ENCODE assay signal across 8 cellular contexts in the genomic region with DNA sequence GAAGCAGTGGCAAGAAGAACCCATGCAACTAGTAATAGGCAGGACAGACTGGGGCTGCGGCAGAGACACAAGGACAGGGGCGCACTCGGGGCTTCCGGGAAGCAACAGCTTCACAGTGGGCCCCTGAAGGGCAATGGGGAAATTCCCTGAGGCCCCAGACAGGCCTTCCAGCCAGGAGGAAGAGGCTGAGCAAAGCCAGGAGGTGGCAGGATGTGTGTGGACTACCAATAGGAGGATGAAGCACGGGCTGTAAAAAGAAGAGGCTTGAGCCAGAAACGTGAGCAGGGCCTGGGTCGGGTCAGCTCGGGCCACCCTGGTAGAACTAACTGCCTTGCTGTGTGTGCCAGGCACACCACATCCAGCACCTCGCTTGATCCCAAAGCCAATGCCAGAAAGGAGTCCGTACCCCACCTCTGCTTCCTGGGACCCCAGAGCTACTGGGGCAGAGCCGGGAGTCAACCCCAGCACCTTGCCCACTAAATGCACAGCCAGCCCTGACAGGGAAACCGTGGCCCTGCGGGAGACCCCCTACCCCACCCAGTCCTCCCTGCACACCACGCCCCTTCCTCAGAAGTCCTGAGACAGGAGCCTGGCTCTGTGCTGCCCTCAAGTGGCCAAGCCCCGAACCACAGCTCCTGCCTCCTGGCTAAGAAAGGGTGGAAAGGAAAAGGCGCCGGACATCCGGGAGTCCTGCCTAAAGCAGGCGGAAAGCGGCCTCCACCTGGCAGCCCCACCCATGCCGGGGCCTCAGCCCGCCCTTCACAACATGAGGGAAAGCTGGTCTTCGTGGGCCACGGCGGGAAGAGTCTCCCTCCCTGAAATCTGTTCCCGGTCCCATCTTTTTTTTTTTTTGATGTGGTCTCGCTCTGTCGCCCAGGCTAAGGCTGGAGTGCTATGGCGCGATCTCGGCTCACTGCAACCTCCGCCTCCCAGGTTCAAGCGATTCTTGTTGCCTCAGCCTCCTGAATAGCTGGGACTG. TPM values are rescaled to one million over a fixed set of nuclear protein-coding genes. Genes with fewer than 3 reads are reported as not detected.
DNase-seq lines count a peak whose midpoint lies in the region; ATAC-seq and TF ChIP-seq lines count a peak whose summit lies in the region.

No MANE protein-coding gene starts in this region.

- intact Hi-C loops in activated B cell treated with CpG ODN at 0.5 μM for 24 hours (cut with micrococcal nuclease): loop anchor here (1.0 to 5.0 kb wide), 4 partner anchors 62 to 522 kb away; no protein-coding TSS in a partner anchor

- H3K4me1 Mint-ChIP-seq in activated B cell treated with CpG ODN at 0.5 μM for 24 hours: peaks cover 8% of the 10 kb centered on the region

- peak; percentile 98 for TF ChIP-seq CTCF in GM12873 (IDR thresholded peaks at IDR 0.05; ENCODE audit: insufficient read depth, low read depth, low read length, missing control alignments)
- peak; percentile 74 for TF ChIP-seq CTCF in activated B cell treated with CpG ODN at 0.5 μM for 24 hours (IDR thresholded peaks at IDR 0.05)
- peak; percentile 99 for TF ChIP-seq CTCF in cardiac fibroblast (IDR thresholded peaks at IDR 0.05; ENCODE audit: low read depth, low read length)
- TF ChIP-seq CTCF in kidney epithelial cell (IDR thresholded peaks at IDR 0.05; ENCODE audit: insufficient read depth, low read length, poor library complexity, severe bottlenecking): peak; percentile 98

- no peak overlapping the region for H3K27ac Mint-ChIP-seq in activated B cell treated with CpG ODN at 0.5 μM for 24 hours

- POLR2A ChIA-PET in activated B cell treated with CpG ODN at 0.5 μM for 24 hours (lab: Charles Lee): interaction anchor here (1.0 kb wide), 1 partner anchor 61 kb away, joined by 4 read pairs; no protein-coding TSS in a partner anchor

- H3K36me3 Mint-ChIP-seq in activated B cell treated with CpG ODN at 0.5 μM for 24 hours (ENCODE audit: low read depth): no peaks in the 10 kb centered on the region

- CTCF ChIA-PET in activated B cell treated with CpG ODN at 0.5 μM for 24 hours (lab: Charles Lee): interaction anchor here (0.7 to 1.8 kb wide), 14 partner anchors 9 to 423 kb away, joined by 3 to 47 read pairs (median 4); a partner anchor contains a TSS

- H3K9me3 Mint-ChIP-seq in activated B cell treated with CpG ODN at 0.5 μM for 24 hours: no peaks in the 10 kb centered on the region

- H3K4me3 ChIP-seq in cardiac fibroblast (replicated peaks in 1 of 2; ENCODE audit: low read depth in 2 of 2, low read length in 2 of 2) (peak overlapping the region in 1 of 2 donors; percentile 30), kidney epithelial cell (ENCODE audit: low read depth, low read length) (peak overlapping the region; percentile 14)

- peaks cover 2% of the 10 kb centered on the region for H3K27me3 Mint-ChIP-seq in activated B cell treated with CpG ODN at 0.5 μM for 24 hours

- H3K27me3 ChIP-seq in kidney epithelial cell (ENCODE audit: control insufficient read depth, insufficient read depth, low read length): no peaks in the 10 kb centered on the region

- DNase-seq in NCI-H2196 treated with DMSO at 0.1 percent for 48 hours (lab: John Stamatoyannopoulos, UW; ENCODE audit: unreplicated experiment): peak; percentile 54
- DNase-seq in activated B cell treated with CpG ODN at 0.5 μM for 24 hours: peak; percentile 71
- peak; percentile 82 to 83 for DNase-seq in cardiac fibroblast (ENCODE audit: low read depth in 2 of 2)
- DNase-seq in kidney epithelial cell (ENCODE audit: low read depth): no peak
- DNase-seq in stimulated activated CD4-positive, alpha-beta T cell treated with anti-CD3 and anti-CD28 coated beads, Interleukin-15, amount 100 ng/mL, for 24 hours: peak; percentile 88

- ATAC-seq in HG02981 (IDR thresholded peaks at IDR 0.05; ENCODE audit: unreplicated experiment) (peak; percentile 62), activated B cell treated with CpG ODN at 0.5 μM for 24 hours (ENCODE audit: low read depth) (peak; percentile 65), HG02970 (IDR thresholded peaks at IDR 0.05; ENCODE audit: low FRiP score, unreplicated experiment) (no peak)

- H3K36me3 ChIP-seq in kidney epithelial cell (ENCODE audit: control insufficient read depth, insufficient read depth, low read length): no peaks in the 10 kb centered on the region

- H3K4me3 Mint-ChIP-seq in activated B cell treated with CpG ODN at 0.5 μM for 24 hours: peak overlapping the region; percentile 68

RNA-seq across cellular contexts. Expression of a gene that starts 33.7 kb away (rescaled TPM):
- total RNA-seq in activated B cell treated with CpG ODN at 0.5 μM for 24 hours (0.38 TPM in 1 of 2 replicates, not detected in the other), kidney epithelial cell (26.9 and 30.9 TPM in 2 replicates)

Comparison
In these comparisons a context has a peak if more than half of its experiments do, and no peak if none do; other contexts are left out.
1. RNA of a gene that starts 33.7 kb away (total RNA-seq): 26.9 to 30.9 TPM in kidney epithelial cell; 0.38 TPM in activated B cell treated with CpG ODN at 0.5 μM for 24 hours; every median in the first group is over 10 times any median in the second.
2. Peak in every context shown above with its lines, with median percentiles within 50 percentile points of each other: CTCF ChIP-seq.